In genomic region chr11:83020942-83021779, GRCh38 we compare ENCODE assay signal across 17 cellular contexts.
"Had no signal": no experiment of that assay in that cellular context is flagged by ENCODE, and none has a peak within 500 bp of the region (broad histone marks: within the 10 kb centered on the region; RNA-seq: fewer than 3 reads in every experiment).

No MANE protein-coding gene starts in this region.

- H3K4me1 ChIP-seq: body of pancreas had no signal

- H3K4me3 ChIP-seq: body of pancreas, skin epidermis had no signal

- H3K9me3 ChIP-seq: body of pancreas, psoas muscle had no signal

- H3K27me3 ChIP-seq: body of pancreas had no signal

- H3K27ac ChIP-seq: body of pancreas, epithelial cell of prostate, psoas muscle, VCaP had no signal

- ATAC-seq: body of pancreas; naive thymus-derived CD8-positive, alpha-beta T cell; stimulated activated naive CD8-positive, alpha-beta T cell treated with anti-CD3 and anti-CD28 coated beads, Interleukin-15, amount 100 ng/mL, for 72 hours had no signal

- DNase-seq: activated CD4-positive, alpha-beta T cell treated with anti-CD3 and anti-CD28 coated beads, Interleukin-2, amount 50 U/mL, for 48 hours; activated naive CD4-positive, alpha-beta T cell treated with Interleukin-2 at 50 U/mL for 16 hours; activated naive CD8-positive, alpha-beta T cell treated with anti-CD3 and anti-CD28 coated beads, Interleukin-2, amount 10 ng/mL, durations not matched to agents 7 days and 5 days; amygdala; body of pancreas; endodermal cell; head of caudate nucleus; kidney glomerular epithelial cell; mesendoderm; naive thymus-derived CD8-positive, alpha-beta T cell; psoas muscle; right cardiac atrium; stimulated activated naive CD8-positive, alpha-beta T cell treated with anti-CD3 and anti-CD28 coated beads, Interleukin-15, amount 100 ng/mL, for 72 hours; T-helper 2 cell had no signal
